Comparison of ENCODE assay signal across 1 cellular context in the genomic region with DNA sequence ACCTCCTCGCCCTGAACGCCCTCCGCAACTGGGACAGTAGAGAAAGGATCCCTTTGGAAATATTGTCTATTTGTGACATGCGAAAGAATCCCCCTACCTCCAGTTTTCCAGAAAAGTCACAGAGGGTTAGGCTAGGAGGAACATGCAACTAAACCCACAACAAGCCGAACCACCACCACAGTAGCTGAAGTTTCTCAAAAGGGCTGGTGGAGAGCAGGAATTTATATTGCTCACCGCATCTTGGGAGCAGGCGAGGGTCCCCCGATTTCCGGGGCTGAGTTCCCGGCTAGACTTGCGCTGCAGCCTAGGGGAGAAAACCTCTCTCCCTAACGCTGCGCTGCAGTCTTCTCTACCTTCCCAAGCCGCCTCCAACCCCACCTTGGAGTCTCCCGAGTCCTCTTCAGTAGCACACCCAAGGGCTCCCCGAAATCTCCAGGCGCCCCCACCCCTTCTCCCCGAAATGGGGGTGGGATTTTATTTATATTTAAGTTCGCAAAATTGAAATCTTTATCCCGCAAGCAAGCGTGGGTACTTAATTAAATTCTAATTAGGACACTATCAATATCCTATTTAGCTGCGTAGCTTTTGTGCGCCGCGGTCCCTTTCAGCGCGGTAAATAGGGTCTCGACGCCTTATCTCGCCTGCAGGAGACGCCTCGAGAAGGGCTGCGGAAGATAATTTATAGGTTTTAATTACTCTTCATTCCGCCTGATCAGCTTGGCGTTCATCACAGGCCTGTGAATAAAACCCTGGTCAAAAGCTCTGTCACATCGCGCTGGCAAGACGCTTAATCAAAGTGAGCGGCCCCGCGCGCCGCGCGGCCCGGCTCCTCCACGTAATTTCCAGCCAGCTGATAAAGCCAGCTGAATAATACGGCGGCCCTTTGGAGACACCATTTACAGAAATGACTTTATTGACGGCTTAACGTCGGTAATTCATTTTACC.
A peak's percentile ranks its signal among the peaks of the same experiment; 100 is the strongest.
TF ChIP-seq lines count a peak whose summit lies in the region.

No MANE protein-coding gene starts in this region.

TF ChIP-seq in H1, 55 proteins besides CTCF, POLR2A, EP300 and RAD21:
- TF ChIP-seq CBX8 (IDR thresholded peaks at IDR 0.05; ENCODE audit: borderline replicate concordance, low read depth, low read length) (peak; percentile 80; the same call in 1 of the 2 replicates), SUZ12 (IDR thresholded peaks at IDR 0.05; ENCODE audit: low read length) (peak; percentile 72; the same call in 1 of the 2 replicates), CTBP2 (IDR thresholded peaks at IDR 0.05; ENCODE audit: borderline replicate concordance, insufficient read depth, insufficient read length, low read length) (peak; percentile 25), CBX5 (IDR thresholded peaks at IDR 0.05; ENCODE audit: low read depth, low read length) (no peak), TEAD4 (IDR thresholded peaks at IDR 0.05; ENCODE audit: low read depth, low read length) (no peak), EZH2 (IDR thresholded peaks at IDR 0.05; ENCODE audit: low read depth, low read length, severe bottlenecking) (peak; percentile 75), RNF2 (IDR thresholded peaks at IDR 0.05; ENCODE audit: borderline replicate concordance, low read depth, low read length, missing control alignments, poor library complexity, severe bottlenecking) (peak; percentile 85)
